In the genomic region with DNA sequence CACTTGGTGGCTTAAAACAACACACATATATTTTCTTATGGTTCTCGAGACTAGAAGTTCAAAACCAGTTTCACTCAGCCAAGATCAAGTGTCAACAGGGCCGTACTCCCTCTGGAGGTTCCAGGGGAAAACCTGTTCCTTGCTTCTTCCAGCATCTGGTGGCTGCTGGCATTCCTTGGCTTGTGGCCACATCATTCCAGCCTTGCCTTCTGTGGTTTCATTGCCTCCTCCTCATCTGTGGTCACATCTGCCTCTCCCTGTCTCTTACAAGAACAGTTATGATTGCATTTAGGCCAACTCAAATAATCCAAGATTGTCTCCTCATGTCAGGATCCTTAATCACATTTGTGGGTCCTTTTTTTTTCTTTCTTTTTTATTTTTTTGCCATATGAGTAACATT, we compare ENCODE assay signal across 22 cellular contexts.
DNase-seq lines count a peak whose midpoint lies in the region; ATAC-seq lines count a peak whose summit lies in the region.
"Had no signal": no experiment of that assay in that cellular context is flagged by ENCODE, and none has a peak within 500 bp of the region (broad histone marks: within the 10 kb centered on the region; RNA-seq: fewer than 3 reads in every experiment).

No MANE protein-coding gene starts in this region.

- no peaks in the 10 kb centered on the region for H3K79me2 ChIP-seq in GM23248 (ENCODE audit: insufficient read depth)

- no peaks in the 10 kb centered on the region; the same call in 1 of the 2 replicates for H3K4me1 ChIP-seq in GM23248 (ENCODE audit: insufficient read depth)
- H3K4me1 ChIP-seq: Caco-2 had no signal

- no peaks in the 10 kb centered on the region for H3K27me3 ChIP-seq in GM23248 (replicated peaks; ENCODE audit: insufficient read depth)
- H3K27me3 ChIP-seq: dorsolateral prefrontal cortex, sigmoid colon had no signal

- no peaks in the 10 kb centered on the region; the same call in 1 of the 2 replicates for H3K9me2 ChIP-seq in GM23248 (ENCODE audit: insufficient read depth)

- no peaks in the 10 kb centered on the region for H4K20me1 ChIP-seq in GM23248 (ENCODE audit: insufficient read depth)

- H3K9ac ChIP-seq in GM23248: no peak overlapping the region

- no peak overlapping the region for H3K4me2 ChIP-seq in GM23248 (ENCODE audit: unreplicated experiment)
- H3K4me2 ChIP-seq: PC-9 had no signal

- no peaks in the 10 kb centered on the region for H3K9me3 ChIP-seq in GM23248 (ENCODE audit: low read depth)
- H3K9me3 ChIP-seq: Caco-2 had no signal

- ATAC-seq in HG02642 (IDR thresholded peaks at IDR 0.05; ENCODE audit: poor library complexity, unreplicated experiment): no peak

- DNase-seq in AG08396 (ENCODE audit: low spot score): peak; percentile 26
- DNase-seq in GM23248: peak; percentile 77
- DNase-seq in RPMI7951 (ENCODE audit: low read depth): peak; percentile 93
- DNase-seq in fibroblast of peridontal ligament (ENCODE audit: extremely low read depth): peak; percentile 99
- no peak for DNase-seq in NCI-H1417 (lab: John Stamatoyannopoulos, UW)
- no peak for DNase-seq in NCI-H1436 (lab: John Stamatoyannopoulos, UW)
- no peak for DNase-seq in NCI-H510A (lab: John Stamatoyannopoulos, UW)
- DNase-seq: activated CD4-positive, alpha-beta T cell treated with anti-CD3 and anti-CD28 coated beads, Interleukin-2, amount 50 U/mL, for 1 hour; activated naive CD4-positive, alpha-beta T cell treated with anti-CD3 and anti-CD28 coated beads for 36 hours; AML-193; Caco-2; dorsolateral prefrontal cortex; hippocampal formation; NCI-H1930; NCI-H748 treated with DMSO at 0.1 percent for 48 hours; PC-9; sigmoid colon; stimulated activated CD4-positive, alpha-beta T cell treated with anti-CD3 and anti-CD28 coated beads, Interleukin-4, amount 100 ng/mL, for 24 hours; stimulated activated CD8-positive, alpha-beta memory T cell treated with anti-CD3 and anti-CD28 coated beads, Interleukin-4, amount 100 ng/mL, for 48 hours had no signal

- in situ Hi-C loops in GM23248 (cut with MboI): no loop called here

- WGBS in GM23248 (ENCODE audit: low coverage in 1 of 2, low lambda C conversion rate in 2 of 2, missing lambda C conversion rate in 2 of 2), 2 experiments: 51 to 52% methylated on average over 2 of the region's 2 CpGs

- no peak overlapping the region for H2AFZ ChIP-seq in GM23248
- H2AFZ ChIP-seq: PC-9 had no signal

- no peak overlapping the region for H3K4me3 ChIP-seq in GM23248
- H3K4me3 ChIP-seq: dorsolateral prefrontal cortex, PC-9, sigmoid colon, SK-N-MC had no signal

- no peaks in the 10 kb centered on the region for H3K36me3 ChIP-seq in GM23248 (ENCODE audit: low read depth)
- H3K36me3 ChIP-seq: sigmoid colon had no signal

- peaks cover 23% of the 10 kb centered on the region; the same call in 1 of the 2 replicates for H3F3A ChIP-seq in GM23248 (ENCODE audit: insufficient read depth)

- H3K27ac ChIP-seq in GM23248: no peak overlapping the region
- H3K27ac ChIP-seq: dorsolateral prefrontal cortex, HL-60, PC-9, sigmoid colon, SK-N-MC had no signal

Comparison
In these comparisons a context has a peak if more than half of its experiments do, and no peak if none do; other contexts are left out.
1. DNase-seq: peak in AG08396 (single experiment), GM23248 (single experiment), RPMI7951 (single experiment) and fibroblast of peridontal ligament (single experiment); none in NCI-H1417 (0 of 3), NCI-H1436 (single experiment) and NCI-H510A (single experiment).